In genomic region chr6:61745994-61746393, GRCh38 we compare ENCODE assay signal across 8 cellular contexts.
"Had no signal": no experiment of that assay in that cellular context is flagged by ENCODE, and none has a peak within 500 bp of the region (broad histone marks: within the 10 kb centered on the region; RNA-seq: fewer than 3 reads in every experiment).

No MANE protein-coding gene starts in this region.

- H3K4me1 Mint-ChIP-seq: GM23338, H9 had no signal

- DNase-seq: H9, HCEC 1CT, KBM-7 had no signal

- H3K36me3 Mint-ChIP-seq: IgD-negative memory B cell had no signal

- H3K27me3 Mint-ChIP-seq: IgD-negative memory B cell had no signal

- FAIRE-seq: H1, H54, HTR-8/SVneo had no signal

- ATAC-seq: GM23338 had no signal

- H3K27ac Mint-ChIP-seq: GM23338, H9 had no signal

- H3K4me3 Mint-ChIP-seq: GM23338, H9, IgD-negative memory B cell had no signal
